Comparison of ENCODE assay signal across 11 cellular contexts in the genomic region with DNA sequence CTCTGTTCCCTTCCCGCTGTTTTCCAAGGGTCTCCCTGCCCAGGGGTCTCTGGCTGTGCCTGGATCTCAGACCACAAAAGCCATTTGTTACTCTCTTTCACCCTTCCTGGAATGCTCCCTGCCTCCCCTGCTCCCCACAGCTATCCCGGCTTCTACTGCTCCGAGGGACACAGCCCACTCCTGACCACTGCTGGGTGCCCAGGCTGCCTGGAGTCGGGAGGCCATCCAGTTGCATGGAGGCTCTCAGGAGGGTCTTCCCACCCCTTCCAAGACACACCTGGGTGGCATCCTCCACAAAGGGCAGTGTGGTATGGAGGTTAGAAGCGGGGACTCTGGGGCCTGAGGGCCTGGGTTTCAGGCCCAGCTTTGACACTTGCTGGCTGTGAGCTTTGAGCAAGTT.
"Had no signal": no experiment of that assay in that cellular context is flagged by ENCODE, and none has a peak within 500 bp of the region (broad histone marks: within the 10 kb centered on the region; RNA-seq: fewer than 3 reads in every experiment).

No MANE protein-coding gene starts in this region.

- FAIRE-seq: H1, H54 had no signal

- DNase-seq: GM23248, GOT3, H7, H9, HCEC 1CT, HFFc6 had no signal

- H3K27ac ChIP-seq: GM23248 had no signal

- H3K4me2 ChIP-seq: GM23338 had no signal

- H3K9me3 ChIP-seq: HAP-1 had no signal

- H3K9ac ChIP-seq: GM23248 had no signal

- ATAC-seq: HCT116 had no signal

- H2AFZ ChIP-seq: GM23248, GM23338 had no signal

- H3K4me3 ChIP-seq: GM23248, GM23338, HAP-1 had no signal

- H3K4me1 ChIP-seq: HAP-1 had no signal
